In the genomic region with DNA sequence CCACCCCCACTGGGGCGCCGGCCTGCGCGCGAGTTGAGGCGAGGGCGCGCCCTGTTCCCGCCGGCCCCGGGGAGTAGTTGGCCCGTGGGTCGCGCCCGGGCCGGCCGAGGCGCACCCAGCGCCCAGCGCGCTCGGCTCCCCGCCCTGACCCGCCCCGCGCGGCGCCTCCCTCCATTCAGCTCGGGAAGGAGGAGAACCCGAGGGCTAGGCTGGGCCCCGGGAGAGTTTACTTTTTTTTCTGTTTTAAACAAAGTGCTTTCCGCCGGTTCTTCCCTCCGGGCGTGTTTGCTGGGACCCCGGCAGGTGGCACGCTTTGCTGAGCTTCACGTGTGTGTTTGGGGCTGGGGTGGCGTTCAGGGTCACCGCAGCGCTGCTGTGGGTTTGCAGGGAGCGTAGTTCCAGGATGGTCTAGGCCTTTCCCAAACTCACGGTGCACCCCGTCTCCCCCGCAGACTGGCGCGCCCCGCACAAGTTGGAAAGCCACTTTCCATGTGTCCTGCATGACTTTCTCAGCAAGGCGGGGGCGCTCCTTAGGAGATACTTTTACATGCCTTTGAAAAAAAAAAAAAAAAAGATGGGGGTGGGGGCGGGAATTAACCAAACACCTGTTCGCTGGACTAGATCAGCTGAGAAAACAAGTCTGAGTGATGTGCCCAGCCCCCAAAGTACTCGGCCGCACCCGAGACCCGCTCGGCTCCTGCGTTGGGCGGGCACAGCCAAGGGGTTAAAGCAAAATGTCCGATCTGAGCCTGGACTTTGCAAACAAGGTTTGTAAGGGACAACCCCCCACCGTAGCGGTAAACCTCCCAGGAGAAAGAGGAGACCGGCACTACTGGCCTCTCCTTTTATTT, we compare ENCODE assay signal across 8 cellular contexts. TPM values are rescaled to one million over a fixed set of nuclear protein-coding genes. Genes with fewer than 3 reads are reported as not detected.
A peak's percentile ranks its signal among the peaks of the same experiment; 100 is the strongest.
DNase-seq lines count a peak whose midpoint lies in the region; ATAC-seq and TF ChIP-seq lines count a peak whose summit lies in the region.

No MANE protein-coding gene starts in this region.

- H3K4me1 ChIP-seq in OCI-LY7 (ENCODE audit: insufficient read depth, low read length, poor library complexity, severe bottlenecking), result no peaks in the 10 kb centered on the region
- no peaks in the 10 kb centered on the region for H3K4me1 ChIP-seq in osteoblast (ENCODE audit: insufficient read depth, low read length)
- H3K4me1 ChIP-seq in aorta (ENCODE audit: control insufficient read depth in 1 of 2, insufficient read depth in 2 of 2, low read length in 2 of 2), result no peaks in the 10 kb centered on the region

- H2AFZ ChIP-seq in OCI-LY7 (ENCODE audit: low read length), result no peak overlapping the region
- peak overlapping the region; percentile 73 for H2AFZ ChIP-seq in osteoblast (ENCODE audit: low read length)

- CTCF ChIA-PET in OCI-LY7 (lab: Charles Lee; ENCODE audit: unreplicated experiment), result no interaction called here

- BruUV-seq in OCI-LY7 (replicated peaks; lab: Mats Ljungman, UMichigan), result no TSS peak

- peak overlapping the region; percentile 38; the same call in 1 of the 2 replicates for H3K4me2 ChIP-seq in OCI-LY7 (ENCODE audit: low read length)
- H3K4me2 ChIP-seq in osteoblast (ENCODE audit: insufficient read depth, low read length), result peak overlapping the region; percentile 82

- H3K36me3 ChIP-seq in OCI-LY7 (ENCODE audit: insufficient read depth, low read length) (no peaks in the 10 kb centered on the region), osteoblast (ENCODE audit: insufficient read depth, low read length) (no peaks in the 10 kb centered on the region), aorta (ENCODE audit: control insufficient read depth in 1 of 2, insufficient read depth in 2 of 2, low read length in 1 of 2) (no peaks in the 10 kb centered on the region)

- H4K20me1 ChIP-seq in OCI-LY7 (ENCODE audit: insufficient read depth, low read length) (no peaks in the 10 kb centered on the region), osteoblast (ENCODE audit: insufficient read depth, low read length) (no peaks in the 10 kb centered on the region)

- POLR2A ChIA-PET in OCI-LY7 (lab: Charles Lee), result no interaction called here

- intact Hi-C loops in OCI-LY7 (cut with micrococcal nuclease; ENCODE audit: unreplicated experiment) (loop anchor here (5.0 kb wide), 1 partner anchor 34 kb away; no protein-coding TSS in a partner anchor), aorta (cut with DNase I) (no loop called here)

- H3K9me3 ChIP-seq in OCI-LY7 (ENCODE audit: low read length), result no peaks in the 10 kb centered on the region
- H3K9me3 ChIP-seq in osteoblast (ENCODE audit: low read depth, low read length), result no peaks in the 10 kb centered on the region
- H3K9me3 ChIP-seq in aorta (ENCODE audit: control insufficient read depth, low read length), result no peaks in the 10 kb centered on the region

- WGBS in aorta, 2 donors, result 3 to 5% methylated on average over 39 to 63 of the region's 63 CpGs

- peak; percentile 17 for DNase-seq in DMS153 treated with DMSO at 0.1 percent for 48 hours (lab: John Stamatoyannopoulos, UW; ENCODE audit: unreplicated experiment)
- DNase-seq in DMS153 (lab: John Stamatoyannopoulos, UW), result no peak
- no peak for DNase-seq in OCI-LY7 (ENCODE audit: low spot score)
- peak; percentile 57 for DNase-seq in activated gamma-delta T cell treated with Interleukin-2 at 50 U/mL for 16 hours
- peak; percentile 48 for DNase-seq in glomerular visceral epithelial cell (ENCODE audit: extremely low spot score)
- peak; percentile 85 for DNase-seq in osteoblast (ENCODE audit: insufficient read length, low spot score, missing footprints)
- peak; percentile 51 to 78 for DNase-seq in aorta
- no peak for DNase-seq in pons (ENCODE audit: low spot score)

- H3K4me3 ChIP-seq in OCI-LY7 (ENCODE audit: low read depth, low read length, poor library complexity, severe bottlenecking) (no peak overlapping the region), osteoblast (ENCODE audit: insufficient read depth, low read length) (peak overlapping the region; percentile 73), aorta (ENCODE audit: low read length in 2 of 2) (peak overlapping the region; percentile 35 to 85)

- no peaks in the 10 kb centered on the region for H3K9me2 ChIP-seq in OCI-LY7 (ENCODE audit: insufficient read depth, low read length)

- H3K27me3 ChIP-seq in osteoblast (ENCODE audit: insufficient read depth, low read length), result peaks cover 25% of the 10 kb centered on the region
- no peaks in the 10 kb centered on the region for H3K27me3 ChIP-seq in aorta (ENCODE audit: control insufficient read depth in 1 of 2, insufficient read depth in 2 of 2, low read length in 1 of 2)

- H3K79me2 ChIP-seq in OCI-LY7 (ENCODE audit: insufficient read depth, low read depth, low read length) (no peaks in the 10 kb centered on the region), osteoblast (ENCODE audit: insufficient read depth, low read length) (no peaks in the 10 kb centered on the region)

- TF ChIP-seq CTCF in OCI-LY7 (conservative IDR thresholded peaks at IDR 0.05; ENCODE audit: low read length), result no peak
- TF ChIP-seq CTCF in osteoblast (IDR thresholded peaks at IDR 0.05; ENCODE audit: extremely low read depth, low read depth, low read length), result no peak

- H3K27ac ChIP-seq in OCI-LY7 (ENCODE audit: low read depth, low read length, poor library complexity, severe bottlenecking) (no peak overlapping the region), osteoblast (ENCODE audit: low read depth, low read length) (no peak overlapping the region), aorta (ENCODE audit: low read depth in 1 of 2, low read length in 2 of 2) (no peak overlapping the region)

- ATAC-seq in aorta (ENCODE audit: low FRiP score), result peak; percentile 74

RNA-seq across cellular contexts. Expression of a gene that starts 0.8 kb away (rescaled TPM):
- total RNA-seq in OCI-LY7 (2014; rRNA removed; shearing (Covaris generic)), result not detected in 2 replicates
- total RNA-seq in OCI-LY7 (2022) (0.24 and 0.38 TPM in 2 replicates), osteoblast (6.5 and 9.0 TPM in 2 replicates), aorta (10 to 100 TPM; 49.0 to 67.6 TPM)
- polyA plus RNA-seq in aorta, result 1 to 10 TPM in 1 of 2 donors, under 1 TPM in 1; 0.46 to 4.0 TPM

Comparison
In these comparisons a context has a peak if more than half of its experiments do, and no peak if none do; other contexts are left out.
1. DNase-seq: peak in DMS153 treated with DMSO at 0.1 percent for 48 hours (single experiment), activated gamma-delta T cell treated with Interleukin-2 at 50 U/mL for 16 hours (single experiment), glomerular visceral epithelial cell (single experiment), osteoblast (single experiment) and aorta (2 of 2); none in DMS153 (single experiment), OCI-LY7 (single experiment) and pons (single experiment).